ENCODE assay signal across 8 cellular contexts in genomic region chr11:117426297-117426685, GRCh38.
DNase-seq lines count a peak whose midpoint lies in the region; ATAC-seq, FAIRE-seq and TF ChIP-seq lines count a peak whose summit lies in the region.

No MANE protein-coding gene starts in this region.

- TF ChIP-seq CTCF in AG04450 (IDR thresholded peaks at IDR 0.05; ENCODE audit: low read depth, low read length) (peak; percentile 99), endothelial cell (IDR thresholded peaks at IDR 0.05; ENCODE audit: unreplicated experiment) (peak; percentile 96)

- POLR2A ChIA-PET in AG04450 (lab: Yijun Ruan, JAX): interaction anchor here (0.6 to 1.1 kb wide), 2 partner anchors 251 to 392 kb away, joined by 3 to 6 read pairs; no protein-coding TSS in a partner anchor

- no peaks in the 10 kb centered on the region for H3K36me3 Mint-ChIP-seq in endothelial cell (ENCODE audit: low read depth, unreplicated experiment)

- no peaks in the 10 kb centered on the region for H3K9me3 Mint-ChIP-seq in endothelial cell (ENCODE audit: unreplicated experiment)

- H3K27me3 Mint-ChIP-seq in endothelial cell (ENCODE audit: unreplicated experiment): peaks cover 4% of the 10 kb centered on the region

- H3K27ac Mint-ChIP-seq in endothelial cell (ENCODE audit: unreplicated experiment): no peak overlapping the region

- peaks cover 18% of the 10 kb centered on the region for H3K27me3 ChIP-seq in AG04450 (ENCODE audit: control insufficient read depth, insufficient read depth, low read length)

- CTCF ChIA-PET in AG04450 (lab: Charles Lee): interaction anchor here (0.5 to 5.4 kb wide), 59 partner anchors 9 to 763 kb away, joined by 3 to 97 read pairs (median 4); no protein-coding TSS in a partner anchor

- DNase-seq in AG04450 (ENCODE audit: low read depth, low spot score) (no peak), GM19239 (ENCODE audit: insufficient read length, low spot score) (peak; percentile 91), NCI-H526 treated with DMSO at 0.1 percent for 48 hours (lab: John Stamatoyannopoulos, UW) (peak; percentile 83), endothelial cell (ENCODE audit: low spot score) (peak; percentile 87), midbrain (lab: John Stamatoyannopoulos, UW) (peak; percentile 64)
- DNase-seq in activated CD8-positive, alpha-beta memory T cell treated with anti-CD3 and anti-CD28 coated beads for 48 hours (ENCODE audit: low read depth in 2 of 3, low spot score in 2 of 3): peak; percentile 33 to 84 (median 78)
- DNase-seq in stimulated activated CD8-positive, alpha-beta memory T cell treated with anti-CD3 and anti-CD28 coated beads, Interleukin-2, amount 100 ng/mL, for 48 hours (ENCODE audit: low read depth in 2 of 2): peak; percentile 49 to 74

- no peak overlapping the region for H3K4me3 Mint-ChIP-seq in endothelial cell (ENCODE audit: unreplicated experiment)

- no peak overlapping the region for H3K4me3 ChIP-seq in AG04450 (ENCODE audit: low read depth, low read length)

- H3K4me1 Mint-ChIP-seq in endothelial cell (ENCODE audit: unreplicated experiment): peaks cover 2% of the 10 kb centered on the region

- H3K9me3 ChIP-seq in AG04450 (ENCODE audit: control insufficient read depth, insufficient read depth, low read length): no peaks in the 10 kb centered on the region

- no peak overlapping the region for H3K27ac ChIP-seq in AG04450 (ENCODE audit: low read depth, low read length)

- no peak for ATAC-seq in GM18502 (IDR thresholded peaks at IDR 0.05; ENCODE audit: poor library complexity, unreplicated experiment)

- peak; percentile 61 for FAIRE-seq in GM19239 (lab: Jason Lieb, UNC)
